Comparison of ENCODE assay signal across 1 cellular context in the genomic region with DNA sequence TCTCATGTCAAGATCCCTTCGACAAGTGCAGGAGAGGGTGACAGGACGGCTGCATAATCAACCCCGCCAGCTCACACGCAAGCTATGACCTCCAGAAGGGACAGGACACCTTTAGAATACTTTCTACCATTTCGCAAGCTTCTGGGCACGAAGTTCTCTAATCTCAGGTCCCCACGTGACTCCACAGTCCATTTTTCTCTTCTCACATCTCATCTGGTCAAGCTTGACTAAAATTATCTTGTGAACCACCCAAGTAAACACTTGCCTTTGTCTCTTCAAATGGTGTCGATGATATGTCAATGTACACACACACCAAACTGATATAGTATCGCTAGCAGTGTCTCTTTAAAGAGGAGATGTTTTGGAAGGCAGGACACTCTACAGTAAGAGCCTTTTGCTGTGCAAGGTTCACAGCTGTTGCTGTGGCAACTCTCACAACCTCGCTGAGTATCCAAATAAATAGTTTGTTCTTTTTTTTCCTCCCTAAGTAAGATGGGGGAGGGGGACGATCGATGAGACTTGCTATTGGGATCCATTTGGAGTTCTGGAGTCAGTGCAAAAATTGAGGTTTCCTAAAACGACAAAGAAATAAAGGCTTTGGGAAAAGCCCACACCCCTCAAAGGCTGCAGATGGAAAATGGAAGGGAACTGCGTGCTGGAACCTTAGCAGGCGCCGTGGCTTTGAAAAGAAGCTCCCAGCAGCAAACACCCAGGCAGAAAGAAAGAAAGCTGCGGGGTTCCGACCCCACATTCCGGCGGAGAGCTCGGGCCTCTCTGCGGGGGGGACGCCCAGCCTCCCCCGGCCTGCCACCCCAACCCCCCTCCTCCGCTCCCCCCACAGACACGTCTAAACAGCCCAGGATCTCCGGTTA.
A peak's percentile ranks its signal among the peaks of the same experiment; 100 is the strongest.
TF ChIP-seq lines count a peak whose summit lies in the region.

No MANE protein-coding gene starts in this region.

TF ChIP-seq in HepG2, 621 proteins besides CTCF, POLR2A, EP300 and RAD21 (continued from another document and continues in another):
- TF ChIP-seq, protein P1, sequence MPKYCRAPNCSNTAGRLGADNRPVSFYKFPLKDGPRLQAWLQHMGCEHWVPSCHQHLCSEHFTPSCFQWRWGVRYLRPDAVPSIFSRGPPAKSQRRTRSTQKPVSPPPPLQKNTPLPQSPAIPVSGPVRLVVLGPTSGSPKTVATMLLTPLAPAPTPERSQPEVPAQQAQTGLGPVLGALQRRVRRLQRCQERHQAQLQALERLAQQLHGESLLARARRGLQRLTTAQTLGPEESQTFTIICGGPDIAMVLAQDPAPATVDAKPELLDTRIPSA (CRISPR knock-in tag; IDR thresholded peaks at IDR 0.05; ENCODE audit: borderline replicate concordance) = no peak; the same call in 1 of the 2 replicates
- TF ChIP-seq, protein P2, sequence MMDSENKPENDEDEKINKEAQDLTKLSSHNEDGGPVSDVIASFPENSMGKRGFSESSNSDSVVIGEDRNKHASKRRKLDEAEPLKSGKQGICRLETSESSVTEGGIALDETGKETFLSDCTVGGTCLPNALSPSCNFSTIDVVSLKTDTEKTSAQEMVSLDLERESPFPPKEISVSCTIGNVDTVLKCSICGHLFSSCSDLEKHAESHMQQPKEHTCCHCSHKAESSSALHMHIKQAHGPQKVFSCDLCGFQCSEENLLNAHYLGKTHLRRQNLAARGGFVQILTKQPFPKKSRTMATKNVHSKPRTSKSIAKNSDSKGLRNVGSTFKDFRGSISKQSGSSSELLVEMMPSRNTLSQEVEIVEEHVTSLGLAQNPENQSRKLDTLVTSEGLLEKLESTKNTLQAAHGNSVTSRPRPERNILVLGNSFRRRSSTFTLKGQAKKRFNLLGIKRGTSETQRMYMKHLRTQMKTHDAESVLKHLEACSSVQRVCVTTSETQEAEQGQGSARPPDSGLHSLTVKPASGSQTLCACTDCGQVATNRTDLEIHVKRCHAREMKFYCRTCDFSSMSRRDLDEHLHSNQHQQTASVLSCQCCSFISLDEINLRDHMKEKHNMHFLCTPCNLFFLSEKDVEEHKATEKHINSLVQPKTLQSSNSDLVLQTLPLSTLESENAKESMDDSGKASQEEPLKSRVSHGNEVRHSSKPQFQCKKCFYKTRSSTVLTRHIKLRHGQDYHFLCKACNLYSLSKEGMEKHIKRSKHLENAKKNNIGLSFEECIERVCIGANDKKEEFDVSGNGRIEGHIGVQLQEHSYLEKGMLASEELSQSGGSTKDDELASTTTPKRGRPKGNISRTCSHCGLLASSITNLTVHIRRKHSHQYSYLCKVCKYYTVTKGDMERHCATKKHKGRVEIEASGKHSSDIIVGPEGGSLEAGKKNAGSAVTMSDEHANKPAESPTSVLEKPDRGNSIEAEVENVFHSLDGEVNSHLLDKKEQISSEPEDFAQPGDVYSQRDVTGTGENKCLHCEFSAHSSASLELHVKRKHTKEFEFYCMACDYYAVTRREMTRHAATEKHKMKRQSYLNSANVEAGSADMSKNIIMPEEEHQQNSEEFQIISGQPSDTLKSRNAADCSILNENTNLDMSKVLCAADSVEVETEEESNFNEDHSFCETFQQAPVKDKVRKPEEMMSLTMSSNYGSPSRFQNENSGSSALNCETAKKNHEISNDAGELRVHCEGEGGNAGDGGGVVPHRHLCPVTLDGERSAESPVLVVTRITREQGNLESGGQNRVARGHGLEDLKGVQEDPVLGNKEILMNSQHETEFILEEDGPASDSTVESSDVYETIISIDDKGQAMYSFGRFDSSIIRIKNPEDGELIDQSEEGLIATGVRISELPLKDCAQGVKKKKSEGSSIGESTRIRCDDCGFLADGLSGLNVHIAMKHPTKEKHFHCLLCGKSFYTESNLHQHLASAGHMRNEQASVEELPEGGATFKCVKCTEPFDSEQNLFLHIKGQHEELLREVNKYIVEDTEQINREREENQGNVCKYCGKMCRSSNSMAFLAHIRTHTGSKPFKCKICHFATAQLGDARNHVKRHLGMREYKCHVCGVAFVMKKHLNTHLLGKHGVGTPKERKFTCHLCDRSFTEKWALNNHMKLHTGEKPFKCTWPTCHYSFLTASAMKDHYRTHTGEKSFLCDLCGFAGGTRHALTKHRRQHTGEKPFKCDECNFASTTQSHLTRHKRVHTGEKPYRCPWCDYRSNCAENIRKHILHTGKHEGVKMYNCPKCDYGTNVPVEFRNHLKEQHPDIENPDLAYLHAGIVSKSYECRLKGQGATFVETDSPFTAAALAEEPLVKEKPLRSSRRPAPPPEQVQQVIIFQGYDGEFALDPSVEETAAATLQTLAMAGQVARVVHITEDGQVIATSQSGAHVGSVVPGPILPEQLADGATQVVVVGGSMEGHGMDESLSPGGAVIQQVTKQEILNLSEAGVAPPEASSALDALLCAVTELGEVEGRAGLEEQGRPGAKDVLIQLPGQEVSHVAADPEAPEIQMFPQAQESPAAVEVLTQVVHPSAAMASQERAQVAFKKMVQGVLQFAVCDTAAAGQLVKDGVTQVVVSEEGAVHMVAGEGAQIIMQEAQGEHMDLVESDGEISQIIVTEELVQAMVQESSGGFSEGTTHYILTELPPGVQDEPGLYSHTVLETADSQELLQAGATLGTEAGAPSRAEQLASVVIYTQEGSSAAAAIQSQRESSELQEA (CRISPR knock-in tag; IDR thresholded peaks at IDR 0.05; ENCODE audit: not compliant biosample characterization) = no peak
- TF ChIP-seq RBM22 (optimal IDR thresholded peaks at IDR 0.05; ENCODE audit: low read length) (no peak), XBP1 (CRISPR knock-in tag; IDR thresholded peaks at IDR 0.05) (no peak), ZMYM2 (CRISPR knock-in tag; IDR thresholded peaks at IDR 0.05) (no peak), KDM1A (CRISPR knock-in tag; IDR thresholded peaks at IDR 0.05) (0 out of 2 replicates have a peak, but pooled peaks have one; percentile 26), ZFP82 (CRISPR knock-in tag; IDR thresholded peaks at IDR 0.05; ENCODE audit: borderline replicate concordance) (no peak), SRSF9 (IDR thresholded peaks at IDR 0.05; ENCODE audit: borderline replicate concordance, insufficient read depth, low read depth, low read length, poor library complexity, severe bottlenecking) (no peak), ZMYM4 (CRISPR knock-in tag; IDR thresholded peaks at IDR 0.05) (peak; percentile 58), ZNF761 (CRISPR knock-in tag; conservative IDR thresholded peaks at IDR 0.05) (no peak), ASH2L (IDR thresholded peaks at IDR 0.05; ENCODE audit: insufficient read length, low read depth, low read length) (peak; percentile 96), ZNF557 (CRISPR knock-in tag; IDR thresholded peaks at IDR 0.05) (no peak), ZNF317 (CRISPR knock-in tag; IDR thresholded peaks at IDR 0.05) (no peak), PHF8 (CRISPR knock-in tag; IDR thresholded peaks at IDR 0.05) (no peak), HNRNPLL (IDR thresholded peaks at IDR 0.05; ENCODE audit: low read depth, low read length, poor library complexity, severe bottlenecking) (no peak), GATAD2A (CRISPR knock-in tag; IDR thresholded peaks at IDR 0.05) (peak; percentile 31; the same call in 1 of the 2 replicates), NCOA2 (CRISPR knock-in tag; IDR thresholded peaks at IDR 0.05) (peak; percentile 21; the same call in 1 of the 2 replicates), BRD4 (CRISPR knock-in tag; IDR thresholded peaks at IDR 0.05) (no peak), KDM4B (CRISPR knock-in tag; IDR thresholded peaks at IDR 0.05) (no peak), ONECUT2 (CRISPR knock-in tag; IDR thresholded peaks at IDR 0.05) (peak; percentile 89), ETV6 (CRISPR knock-in tag; conservative IDR thresholded peaks at IDR 0.05) (no peak)
- TF ChIP-seq, protein P3, sequence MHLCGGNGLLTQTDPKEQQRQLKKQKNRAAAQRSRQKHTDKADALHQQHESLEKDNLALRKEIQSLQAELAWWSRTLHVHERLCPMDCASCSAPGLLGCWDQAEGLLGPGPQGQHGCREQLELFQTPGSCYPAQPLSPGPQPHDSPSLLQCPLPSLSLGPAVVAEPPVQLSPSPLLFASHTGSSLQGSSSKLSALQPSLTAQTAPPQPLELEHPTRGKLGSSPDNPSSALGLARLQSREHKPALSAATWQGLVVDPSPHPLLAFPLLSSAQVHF (CRISPR knock-in tag; IDR thresholded peaks at IDR 0.05) = no peak
- TF ChIP-seq, protein P4, sequence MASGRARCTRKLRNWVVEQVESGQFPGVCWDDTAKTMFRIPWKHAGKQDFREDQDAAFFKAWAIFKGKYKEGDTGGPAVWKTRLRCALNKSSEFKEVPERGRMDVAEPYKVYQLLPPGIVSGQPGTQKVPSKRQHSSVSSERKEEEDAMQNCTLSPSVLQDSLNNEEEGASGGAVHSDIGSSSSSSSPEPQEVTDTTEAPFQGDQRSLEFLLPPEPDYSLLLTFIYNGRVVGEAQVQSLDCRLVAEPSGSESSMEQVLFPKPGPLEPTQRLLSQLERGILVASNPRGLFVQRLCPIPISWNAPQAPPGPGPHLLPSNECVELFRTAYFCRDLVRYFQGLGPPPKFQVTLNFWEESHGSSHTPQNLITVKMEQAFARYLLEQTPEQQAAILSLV (CRISPR knock-in tag; IDR thresholded peaks at IDR 0.05; ENCODE audit: borderline replicate concordance) = no peak
- TF ChIP-seq, protein P5, sequence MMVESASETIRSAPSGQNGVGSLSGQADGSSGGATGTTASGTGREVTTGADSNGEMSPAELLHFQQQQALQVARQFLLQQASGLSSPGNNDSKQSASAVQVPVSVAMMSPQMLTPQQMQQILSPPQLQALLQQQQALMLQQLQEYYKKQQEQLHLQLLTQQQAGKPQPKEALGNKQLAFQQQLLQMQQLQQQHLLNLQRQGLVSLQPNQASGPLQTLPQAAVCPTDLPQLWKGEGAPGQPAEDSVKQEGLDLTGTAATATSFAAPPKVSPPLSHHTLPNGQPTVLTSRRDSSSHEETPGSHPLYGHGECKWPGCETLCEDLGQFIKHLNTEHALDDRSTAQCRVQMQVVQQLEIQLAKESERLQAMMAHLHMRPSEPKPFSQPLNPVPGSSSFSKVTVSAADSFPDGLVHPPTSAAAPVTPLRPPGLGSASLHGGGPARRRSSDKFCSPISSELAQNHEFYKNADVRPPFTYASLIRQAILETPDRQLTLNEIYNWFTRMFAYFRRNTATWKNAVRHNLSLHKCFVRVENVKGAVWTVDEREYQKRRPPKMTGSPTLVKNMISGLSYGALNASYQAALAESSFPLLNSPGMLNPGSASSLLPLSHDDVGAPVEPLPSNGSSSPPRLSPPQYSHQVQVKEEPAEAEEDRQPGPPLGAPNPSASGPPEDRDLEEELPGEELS (CRISPR knock-in tag; IDR thresholded peaks at IDR 0.05) = peak; percentile 50; the same call in 1 of the 2 replicates
- TF ChIP-seq, protein P6, sequence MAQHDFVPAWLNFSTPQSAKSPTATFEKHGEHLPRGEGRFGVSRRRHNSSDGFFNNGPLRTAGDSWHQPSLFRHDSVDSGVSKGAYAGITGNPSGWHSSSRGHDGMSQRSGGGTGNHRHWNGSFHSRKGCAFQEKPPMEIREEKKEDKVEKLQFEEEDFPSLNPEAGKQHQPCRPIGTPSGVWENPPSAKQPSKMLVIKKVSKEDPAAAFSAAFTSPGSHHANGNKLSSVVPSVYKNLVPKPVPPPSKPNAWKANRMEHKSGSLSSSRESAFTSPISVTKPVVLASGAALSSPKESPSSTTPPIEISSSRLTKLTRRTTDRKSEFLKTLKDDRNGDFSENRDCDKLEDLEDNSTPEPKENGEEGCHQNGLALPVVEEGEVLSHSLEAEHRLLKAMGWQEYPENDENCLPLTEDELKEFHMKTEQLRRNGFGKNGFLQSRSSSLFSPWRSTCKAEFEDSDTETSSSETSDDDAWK (CRISPR knock-in tag; IDR thresholded peaks at IDR 0.05) = no peak
- TF ChIP-seq, protein P7, sequence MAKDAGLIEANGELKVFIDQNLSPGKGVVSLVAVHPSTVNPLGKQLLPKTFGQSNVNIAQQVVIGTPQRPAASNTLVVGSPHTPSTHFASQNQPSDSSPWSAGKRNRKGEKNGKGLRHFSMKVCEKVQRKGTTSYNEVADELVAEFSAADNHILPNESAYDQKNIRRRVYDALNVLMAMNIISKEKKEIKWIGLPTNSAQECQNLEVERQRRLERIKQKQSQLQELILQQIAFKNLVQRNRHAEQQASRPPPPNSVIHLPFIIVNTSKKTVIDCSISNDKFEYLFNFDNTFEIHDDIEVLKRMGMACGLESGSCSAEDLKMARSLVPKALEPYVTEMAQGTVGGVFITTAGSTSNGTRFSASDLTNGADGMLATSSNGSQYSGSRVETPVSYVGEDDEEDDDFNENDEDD (CRISPR knock-in tag; IDR thresholded peaks at IDR 0.05; ENCODE audit: borderline replicate concordance) = peak; percentile 16; the same call in 1 of the 2 replicates
- TF ChIP-seq, protein P8, sequence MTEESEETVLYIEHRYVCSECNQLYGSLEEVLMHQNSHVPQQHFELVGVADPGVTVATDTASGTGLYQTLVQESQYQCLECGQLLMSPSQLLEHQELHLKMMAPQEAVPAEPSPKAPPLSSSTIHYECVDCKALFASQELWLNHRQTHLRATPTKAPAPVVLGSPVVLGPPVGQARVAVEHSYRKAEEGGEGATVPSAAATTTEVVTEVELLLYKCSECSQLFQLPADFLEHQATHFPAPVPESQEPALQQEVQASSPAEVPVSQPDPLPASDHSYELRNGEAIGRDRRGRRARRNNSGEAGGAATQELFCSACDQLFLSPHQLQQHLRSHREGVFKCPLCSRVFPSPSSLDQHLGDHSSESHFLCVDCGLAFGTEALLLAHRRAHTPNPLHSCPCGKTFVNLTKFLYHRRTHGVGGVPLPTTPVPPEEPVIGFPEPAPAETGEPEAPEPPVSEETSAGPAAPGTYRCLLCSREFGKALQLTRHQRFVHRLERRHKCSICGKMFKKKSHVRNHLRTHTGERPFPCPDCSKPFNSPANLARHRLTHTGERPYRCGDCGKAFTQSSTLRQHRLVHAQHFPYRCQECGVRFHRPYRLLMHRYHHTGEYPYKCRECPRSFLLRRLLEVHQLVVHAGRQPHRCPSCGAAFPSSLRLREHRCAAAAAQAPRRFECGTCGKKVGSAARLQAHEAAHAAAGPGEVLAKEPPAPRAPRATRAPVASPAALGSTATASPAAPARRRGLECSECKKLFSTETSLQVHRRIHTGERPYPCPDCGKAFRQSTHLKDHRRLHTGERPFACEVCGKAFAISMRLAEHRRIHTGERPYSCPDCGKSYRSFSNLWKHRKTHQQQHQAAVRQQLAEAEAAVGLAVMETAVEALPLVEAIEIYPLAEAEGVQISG (CRISPR knock-in tag; IDR thresholded peaks at IDR 0.05) = peak; percentile 22; the same call in 1 of the 2 replicates
